ENCODE assay signal across 8 cellular contexts in the genomic region with DNA sequence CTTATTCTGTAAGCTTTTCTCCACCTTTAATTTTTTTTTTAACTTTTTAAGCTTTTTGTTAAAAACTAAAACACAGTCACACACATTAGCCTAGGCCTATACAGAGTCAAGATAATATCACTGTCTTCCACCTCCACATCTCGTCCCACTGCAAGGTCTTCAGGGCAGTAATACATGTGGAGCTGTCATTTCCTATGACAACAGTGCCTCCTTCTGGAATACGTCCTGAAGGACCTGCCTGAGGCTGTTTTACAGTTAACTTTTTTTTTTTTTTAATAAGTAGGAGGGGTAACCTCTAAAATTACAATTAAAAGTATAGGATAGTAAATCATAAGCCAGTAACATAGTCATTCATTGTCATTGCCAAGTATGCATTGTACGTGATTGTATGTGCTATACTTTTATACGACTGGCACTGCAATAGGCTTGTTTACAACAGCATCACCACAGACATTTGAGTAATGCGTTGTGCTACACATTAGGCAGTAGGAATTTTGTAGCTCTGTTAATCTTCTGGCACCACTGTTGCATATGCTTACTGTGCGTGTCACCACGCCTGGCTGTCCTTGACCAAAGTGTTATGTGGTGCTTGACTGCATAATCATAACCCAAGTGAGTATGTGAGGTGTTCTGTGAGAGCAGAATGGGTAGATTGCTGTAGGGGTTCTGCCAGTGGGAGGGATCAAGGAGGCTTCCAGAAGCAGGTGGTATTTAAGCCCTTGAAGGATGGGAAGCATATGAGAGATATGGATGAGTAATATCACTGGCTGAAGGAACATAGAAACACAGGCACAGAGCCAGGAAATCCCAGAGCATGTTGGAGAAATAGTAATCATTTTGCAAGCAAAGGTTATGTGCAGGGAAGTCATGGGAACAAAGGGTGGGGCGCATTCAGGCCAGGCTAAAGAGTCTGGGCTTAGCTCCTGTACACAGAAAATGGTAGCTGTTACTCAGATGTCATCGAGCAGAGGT. TPM values are rescaled to one million over a fixed set of nuclear protein-coding genes. Genes with fewer than 3 reads are reported as not detected.
DNase-seq lines count a peak whose midpoint lies in the region; ATAC-seq and TF ChIP-seq lines count a peak whose summit lies in the region.

No MANE protein-coding gene starts in this region.

- peaks cover 17% of the 10 kb centered on the region for H3K4me1 Mint-ChIP-seq in T-helper 2 cell treated with Interferon-gamma antibody and Interleukin-4, amounts not matched to agents 5 μg/mL and 100 μg/mL, for 36 hours (ENCODE audit: low read depth)

- POLR2A ChIA-PET in RWPE1 (lab: Yijun Ruan, JAX; ENCODE audit: low non-redundant PET): no interaction called here

- no peaks in the 10 kb centered on the region for H3K9me3 Mint-ChIP-seq in T-helper 2 cell treated with Interferon-gamma antibody and Interleukin-4, amounts not matched to agents 5 μg/mL and 100 μg/mL, for 36 hours

- H3K36me3 Mint-ChIP-seq in T-helper 2 cell treated with Interferon-gamma antibody and Interleukin-4, amounts not matched to agents 5 μg/mL and 100 μg/mL, for 36 hours (ENCODE audit: low read depth): peaks cover 34% of the 10 kb centered on the region

- DNase-seq in AG08396 (ENCODE audit: low spot score) (peak; percentile 24), RWPE1 (ENCODE audit: low spot score) (peak; percentile 84), fibroblast of the aortic adventitia (ENCODE audit: low read depth) (peak; percentile 89), sciatic nerve (ENCODE audit: low spot score) (peak; percentile 60)
- DNase-seq in T-helper 2 cell treated with Interferon-gamma antibody and Interleukin-4, amounts not matched to agents 5 μg/mL and 100 μg/mL, for 36 hours (ENCODE audit: low spot score): no peak

- no peak overlapping the region for H3K4me3 ChIP-seq in fibroblast of the aortic adventitia (ENCODE audit: low read depth, low read length)

- H3K27ac Mint-ChIP-seq in T-helper 2 cell treated with Interferon-gamma antibody and Interleukin-4, amounts not matched to agents 5 μg/mL and 100 μg/mL, for 36 hours: no peak overlapping the region

- H3K27ac ChIP-seq in RWPE1: peak overlapping the region; percentile 59

- CTCF ChIA-PET in RWPE1 (lab: Yijun Ruan, JAX): interaction anchor here (0.5 to 1.6 kb wide), 13 partner anchors 13 to 1736 kb away, joined by 3 to 7 read pairs (median 3); no protein-coding TSS in a partner anchor

- no peak overlapping the region for H3K4me3 Mint-ChIP-seq in T-helper 2 cell treated with Interferon-gamma antibody and Interleukin-4, amounts not matched to agents 5 μg/mL and 100 μg/mL, for 36 hours

- intact Hi-C loops in sciatic nerve (cut with DNase I): no loop called here

- H3K27me3 Mint-ChIP-seq in T-helper 2 cell treated with Interferon-gamma antibody and Interleukin-4, amounts not matched to agents 5 μg/mL and 100 μg/mL, for 36 hours (ENCODE audit: low read depth): no peaks in the 10 kb centered on the region

- ATAC-seq in sciatic nerve: peak; percentile 87
- ATAC-seq in HG02642 (IDR thresholded peaks at IDR 0.05; ENCODE audit: poor library complexity, unreplicated experiment): no peak
- ATAC-seq in HG03159 (IDR thresholded peaks at IDR 0.05; ENCODE audit: unreplicated experiment): no peak

- TF ChIP-seq CTCF in GM12873 (IDR thresholded peaks at IDR 0.05; ENCODE audit: insufficient read depth, low read depth, low read length, missing control alignments) (peak; percentile 39), RWPE1 (conservative IDR thresholded peaks at IDR 0.05; ENCODE audit: low read depth) (no peak; the same call in 1 of the 2 replicates), fibroblast of the aortic adventitia (IDR thresholded peaks at IDR 0.05; ENCODE audit: insufficient read depth, low read length) (peak; percentile 44)

RNA-seq across cellular contexts. Expression of gene FBXO22, which starts 18.3 kb away (rescaled TPM):
- 23.8 and 32.7 TPM in 2 replicates for total RNA-seq in fibroblast of the aortic adventitia (ENCODE audit: low replicate concordance)
- total RNA-seq in sciatic nerve: 23.2 TPM
